9 cellular contexts compared by ENCODE assay signal in the genomic region with DNA sequence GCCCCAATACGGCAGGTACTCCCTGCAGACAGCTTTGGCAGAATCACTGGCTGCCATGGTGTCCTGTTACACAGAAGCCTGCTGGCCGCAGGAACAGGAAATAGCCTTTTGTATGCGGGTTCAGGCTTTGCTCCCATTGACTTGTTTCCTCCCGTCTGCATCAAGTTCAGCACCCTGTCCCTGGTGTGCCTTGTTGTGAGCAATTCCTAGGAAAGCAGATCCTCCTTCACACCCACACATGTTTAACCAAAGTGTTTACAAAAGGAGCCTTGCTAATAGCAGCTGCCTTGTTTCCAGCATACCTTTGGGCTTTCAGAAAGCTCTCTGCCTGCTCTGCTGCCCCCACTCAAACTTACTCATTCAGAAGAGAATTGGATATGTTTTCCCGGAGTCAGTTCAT.
A peak's percentile ranks its signal among the peaks of the same experiment; 100 is the strongest.
DNase-seq lines count a peak whose midpoint lies in the region; ATAC-seq and TF ChIP-seq lines count a peak whose summit lies in the region.
"Had no signal": no experiment of that assay in that cellular context is flagged by ENCODE, and none has a peak within 500 bp of the region (broad histone marks: within the 10 kb centered on the region; RNA-seq: fewer than 3 reads in every experiment).

No MANE protein-coding gene starts in this region.

- TF ChIP-seq CTCF in uterus (IDR thresholded peaks at IDR 0.05) = no peak

- H3K4ac ChIP-seq in trophoblast cell (ENCODE audit: low read depth, low read length) = no peak overlapping the region

- H3K27ac ChIP-seq in trophoblast cell (ENCODE audit: low read depth, low read length) (peak overlapping the region; percentile 7), uterus (no peak overlapping the region)

- H3K18ac ChIP-seq in trophoblast cell (ENCODE audit: low read length) = no peak overlapping the region

- no peaks in the 10 kb centered on the region for H3K79me2 ChIP-seq in trophoblast cell (ENCODE audit: control insufficient read depth, insufficient read depth, low read length, poor library complexity)

- peak overlapping the region; percentile 38 for H3K4me2 ChIP-seq in trophoblast cell (ENCODE audit: low read length)

- H3K9ac ChIP-seq in trophoblast cell (ENCODE audit: low read length) = no peak overlapping the region

- H3K36me3 ChIP-seq in trophoblast cell (ENCODE audit: control insufficient read depth in 1 of 2, insufficient read depth in 2 of 2, low read length in 2 of 2) (no peaks in the 10 kb centered on the region), uterus (no peaks in the 10 kb centered on the region)

- ATAC-seq in esophagus mucosa (peak; percentile 53), GM21360 (IDR thresholded peaks at IDR 0.05; ENCODE audit: unreplicated experiment) (no peak), GM19395 (IDR thresholded peaks at IDR 0.05; ENCODE audit: unreplicated experiment) (no peak)

- no peak overlapping the region for H4K12ac ChIP-seq in trophoblast cell (ENCODE audit: low read depth, low read length)

- no peak overlapping the region for H2BK12ac ChIP-seq in trophoblast cell (ENCODE audit: low read length)

- H3K14ac ChIP-seq in trophoblast cell (ENCODE audit: low read length) = no peak overlapping the region

- no peak overlapping the region for H2AK5ac ChIP-seq in trophoblast cell (ENCODE audit: low read length)

- DNase-seq in ELF-1 (ENCODE audit: low read depth, low spot score) (peak; percentile 72), NCI-H748 treated with DMSO at 0.1 percent for 48 hours (lab: John Stamatoyannopoulos, UW) (peak; percentile 57), trophoblast cell (peak in 1 of 2 donors; percentile 10), uterus (no peak), SK-N-DZ (ENCODE audit: low spot score) (no peak)
- DNase-seq: erythroblast had no signal

- H2BK5ac ChIP-seq in trophoblast cell (ENCODE audit: low read depth, low read length, poor library complexity) = no peak overlapping the region

- H3K23ac ChIP-seq in trophoblast cell (ENCODE audit: low read length) = no peak overlapping the region

- H3K4me3 ChIP-seq in trophoblast cell (ENCODE audit: low read depth, low read length) (no peak overlapping the region), uterus (no peak overlapping the region)

- intact Hi-C loops in uterus (cut with DNase I; ENCODE audit: low total_unique reads) = no loop called here

- H3K27me3 ChIP-seq in trophoblast cell (ENCODE audit: insufficient read depth, low read length) (no peaks in the 10 kb centered on the region), uterus (no peaks in the 10 kb centered on the region)

- peaks cover 1% of the 10 kb centered on the region for H3K79me1 ChIP-seq in trophoblast cell (ENCODE audit: low read length)

- H3K9me3 ChIP-seq in trophoblast cell (ENCODE audit: insufficient read depth, low read depth, low read length) = no peaks in the 10 kb centered on the region
- no peaks in the 10 kb centered on the region for H3K9me3 ChIP-seq in uterus

- no peak overlapping the region for H4K91ac ChIP-seq in trophoblast cell (ENCODE audit: low read depth, low read length)

- no peak for TF ChIP-seq POLR2A in uterus (IDR thresholded peaks at IDR 0.05)

- WGBS in trophoblast cell (ENCODE audit: extremely low coverage, insufficient coverage, insufficient read length) = no CpG with 5 or more reads among the region's 5 CpGs

- no peak overlapping the region for H2AFZ ChIP-seq in trophoblast cell (ENCODE audit: insufficient read depth, low read length, poor library complexity)

- no peak overlapping the region for H2BK120ac ChIP-seq in trophoblast cell (ENCODE audit: insufficient read depth, low read length, poor library complexity)

- no peak overlapping the region for H4K8ac ChIP-seq in trophoblast cell (ENCODE audit: low read depth, low read length)

- H3K4me1 ChIP-seq in trophoblast cell (ENCODE audit: control insufficient read depth in 1 of 2, insufficient read depth in 2 of 2, low read length in 2 of 2) (peaks cover 7 to 14% of the 10 kb centered on the region in 2 experiments), uterus (no peaks in the 10 kb centered on the region)

Comparison
In these comparisons a context has a peak if more than half of its experiments do, and no peak if none do; other contexts are left out.
1. DNase-seq: peak in ELF-1 (single experiment) and NCI-H748 treated with DMSO at 0.1 percent for 48 hours (single experiment); none in uterus (0 of 2) and SK-N-DZ (single experiment).